1 cellular context compared by ENCODE assay signal in genomic region chr1:16172964-16173446, GRCh38.
TF ChIP-seq lines count a peak whose summit lies in the region.

No MANE protein-coding gene starts in this region.

TF ChIP-seq in K562, 482 proteins besides CTCF, POLR2A, EP300 and RAD21 (continued from another document and continues in another):
- TF ChIP-seq FOXO4 (CRISPR knock-in tag; IDR thresholded peaks at IDR 0.05): 0 out of 2 replicates have a peak, but pooled peaks have one; percentile 34
- TF ChIP-seq NR4A1 (CRISPR knock-in tag; IDR thresholded peaks at IDR 0.05): no peak
- TF ChIP-seq NR4A1 (tag; IDR thresholded peaks at IDR 0.05): no peak
- no peak for TF ChIP-seq ZNF589 (CRISPR knock-in tag; IDR thresholded peaks at IDR 0.05; ENCODE audit: low read depth)
- TF ChIP-seq SUPT5H (IDR thresholded peaks at IDR 0.05): peak; percentile 39
- no peak for TF ChIP-seq GABPA (tag; conservative IDR thresholded peaks at IDR 0.05; ENCODE audit: low read depth)
- no peak for TF ChIP-seq SETDB1 (IDR thresholded peaks at IDR 0.05; ENCODE audit: low read length)
- no peak for TF ChIP-seq IRF2 (CRISPR knock-in tag; IDR thresholded peaks at IDR 0.05)
- no peak for TF ChIP-seq ZNF347 (CRISPR knock-in tag; IDR thresholded peaks at IDR 0.05; ENCODE audit: low read depth)
- peak; percentile 89 for TF ChIP-seq DPF2 (IDR thresholded peaks at IDR 0.05)
- no peak for TF ChIP-seq HNRNPUL1 (IDR thresholded peaks at IDR 0.05; ENCODE audit: low read length)
- TF ChIP-seq ZNF253 (CRISPR knock-in tag; conservative IDR thresholded peaks at IDR 0.05): no peak
- TF ChIP-seq RB1 (IDR thresholded peaks at IDR 0.05; ENCODE audit: low read depth): peak; percentile 63
- no peak for TF ChIP-seq HMG20B (CRISPR knock-in tag; IDR thresholded peaks at IDR 0.05)
- TF ChIP-seq EWSR1 (IDR thresholded peaks at IDR 0.05; ENCODE audit: borderline replicate concordance, low read depth, partially characterized antibody): no peak
- no peak for TF ChIP-seq CBFB (CRISPR knock-in tag; IDR thresholded peaks at IDR 0.05)
- peak; percentile 69 for TF ChIP-seq ELF1 (tag; IDR thresholded peaks at IDR 0.05)
- no peak for TF ChIP-seq E2F1 (CRISPR knock-in tag; IDR thresholded peaks at IDR 0.05)
- no peak for TF ChIP-seq ELF2 (CRISPR knock-in tag; IDR thresholded peaks at IDR 0.05)
- no peak for TF ChIP-seq ZC3H4 (CRISPR knock-in tag; IDR thresholded peaks at IDR 0.05; ENCODE audit: borderline replicate concordance)
- no peak for TF ChIP-seq SMARCA5 (IDR thresholded peaks at IDR 0.05)
- no peak for TF ChIP-seq SIN3B (IDR thresholded peaks at IDR 0.05; ENCODE audit: low read depth)
- TF ChIP-seq RNF219 (CRISPR knock-in tag; IDR thresholded peaks at IDR 0.05): no peak
- no peak for TF ChIP-seq NUFIP1 (IDR thresholded peaks at IDR 0.05; ENCODE audit: partially characterized antibody)
- TF ChIP-seq SMAD4 (CRISPR knock-in tag; conservative IDR thresholded peaks at IDR 0.05): peak; percentile 90
- TF ChIP-seq ZNF212 (CRISPR knock-in tag; IDR thresholded peaks at IDR 0.05): no peak
- no peak for TF ChIP-seq CCNT2 (IDR thresholded peaks at IDR 0.05; ENCODE audit: borderline replicate concordance, extremely low read depth, insufficient read length, low read depth, low read length)
- TF ChIP-seq ZNF655 (CRISPR knock-in tag; IDR thresholded peaks at IDR 0.05): no peak
- no peak for TF ChIP-seq ZBTB33 (CRISPR knock-in tag; IDR thresholded peaks at IDR 0.05)
- peak; percentile 79 for TF ChIP-seq POLR2G (IDR thresholded peaks at IDR 0.05; ENCODE audit: low read depth, low read length)
- TF ChIP-seq USF1 (CRISPR knock-in tag; IDR thresholded peaks at IDR 0.05): no peak
- TF ChIP-seq FOXJ3 (CRISPR knock-in tag; IDR thresholded peaks at IDR 0.05): no peak
- TF ChIP-seq ZNF512 (tag; IDR thresholded peaks at IDR 0.05): no peak
- TF ChIP-seq IFI16 (CRISPR knock-in tag; IDR thresholded peaks at IDR 0.05): no peak
- no peak for TF ChIP-seq HNRNPH1 (optimal IDR thresholded peaks at IDR 0.05; ENCODE audit: low read depth, low read length)
- no peak for TF ChIP-seq NCOA2 (IDR thresholded peaks at IDR 0.05; ENCODE audit: partially characterized antibody in 2 of 2)
- TF ChIP-seq IRF1 (CRISPR knock-in tag; IDR thresholded peaks at IDR 0.05; ENCODE audit: borderline replicate concordance): no peak
- peak; percentile 11; the same call in 1 of the 2 replicates for TF ChIP-seq ZNF583 (CRISPR knock-in tag; IDR thresholded peaks at IDR 0.05)
- no peak for TF ChIP-seq ZNF146 (CRISPR knock-in tag; IDR thresholded peaks at IDR 0.05; ENCODE audit: unreplicated experiment)
- no peak for TF ChIP-seq MEIS2 (IDR thresholded peaks at IDR 0.05; ENCODE audit: partially characterized antibody)
- TF ChIP-seq SMC3 (conservative IDR thresholded peaks at IDR 0.05; ENCODE audit: insufficient read depth, low read depth, low read length): no peak
- TF ChIP-seq CREM (IDR thresholded peaks at IDR 0.05; ENCODE audit: low read depth): peak; percentile 69
- TF ChIP-seq ZNF12 (CRISPR knock-in tag; IDR thresholded peaks at IDR 0.05): peak; percentile 64; the same call in 1 of the 2 replicates
- TF ChIP-seq SIN3A (IDR thresholded peaks at IDR 0.05; ENCODE audit: borderline replicate concordance in 2 of 2, control insufficient read depth in 1 of 2, low read depth in 2 of 2, low read length in 2 of 2): no peak
- TF ChIP-seq KDM2B (CRISPR knock-in tag; IDR thresholded peaks at IDR 0.05): no peak
- TF ChIP-seq JUND (IDR thresholded peaks at IDR 0.05; ENCODE audit: borderline replicate concordance, low read depth, low read length): peak; percentile 93
- TF ChIP-seq JUND (tag; IDR thresholded peaks at IDR 0.05; ENCODE audit: borderline replicate concordance, low read depth, low read length): peak; percentile 92; the same call in 2 of the 3 replicates
- no peak for TF ChIP-seq CBX3 (IDR thresholded peaks at IDR 0.05; ENCODE audit: borderline replicate concordance in 1 of 2, low read length in 2 of 2)
- peak; percentile 43 for TF ChIP-seq POLR2B (IDR thresholded peaks at IDR 0.05; ENCODE audit: low read depth, partially characterized antibody)
- no peak for TF ChIP-seq POLR2H (tag; IDR thresholded peaks at IDR 0.05; ENCODE audit: low read depth)
- no peak for TF ChIP-seq PHTF2 (CRISPR knock-in tag; IDR thresholded peaks at IDR 0.05)
- TF ChIP-seq TEAD1 (CRISPR knock-in tag; IDR thresholded peaks at IDR 0.05): 0 out of 4 replicates have a peak, but pooled peaks of 1 of the 2 experiments have one; percentile 29
- TF ChIP-seq ZZZ3 (IDR thresholded peaks at IDR 0.05): no peak
